ENCODE assay signal across 2 cellular contexts in the genomic region with DNA sequence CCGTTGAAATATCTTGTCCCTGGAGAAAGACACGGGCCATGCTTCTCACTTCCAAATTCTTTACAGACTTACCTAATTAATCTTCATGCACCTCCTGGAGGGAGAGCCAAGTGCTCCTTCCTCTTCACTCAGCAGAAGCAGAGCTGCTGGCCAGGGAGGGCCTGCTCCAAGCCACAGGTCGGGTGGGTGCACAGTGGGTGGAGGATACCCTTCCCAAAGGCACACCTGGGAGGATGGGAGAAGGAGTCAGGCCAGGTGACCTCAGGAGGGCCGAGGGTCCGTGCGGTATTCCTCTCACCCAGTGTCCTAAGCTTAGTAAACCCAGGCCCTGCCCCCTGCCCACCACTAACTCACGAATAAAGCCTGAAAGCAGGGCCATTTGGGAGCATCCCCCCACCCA.
TF ChIP-seq lines count a peak whose summit lies in the region.

No MANE protein-coding gene starts in this region.

TF ChIP-seq in WTC11, 78 proteins besides CTCF, POLR2A, EP300 and RAD21 (continues in another document):
- TF ChIP-seq, protein P1, sequence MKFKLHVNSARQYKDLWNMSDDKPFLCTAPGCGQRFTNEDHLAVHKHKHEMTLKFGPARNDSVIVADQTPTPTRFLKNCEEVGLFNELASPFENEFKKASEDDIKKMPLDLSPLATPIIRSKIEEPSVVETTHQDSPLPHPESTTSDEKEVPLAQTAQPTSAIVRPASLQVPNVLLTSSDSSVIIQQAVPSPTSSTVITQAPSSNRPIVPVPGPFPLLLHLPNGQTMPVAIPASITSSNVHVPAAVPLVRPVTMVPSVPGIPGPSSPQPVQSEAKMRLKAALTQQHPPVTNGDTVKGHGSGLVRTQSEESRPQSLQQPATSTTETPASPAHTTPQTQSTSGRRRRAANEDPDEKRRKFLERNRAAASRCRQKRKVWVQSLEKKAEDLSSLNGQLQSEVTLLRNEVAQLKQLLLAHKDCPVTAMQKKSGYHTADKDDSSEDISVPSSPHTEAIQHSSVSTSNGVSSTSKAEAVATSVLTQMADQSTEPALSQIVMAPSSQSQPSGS (CRISPR knock-in tag; IDR thresholded peaks at IDR 0.05; ENCODE audit: borderline replicate concordance, low read depth): no peak
- TF ChIP-seq, protein P2, sequence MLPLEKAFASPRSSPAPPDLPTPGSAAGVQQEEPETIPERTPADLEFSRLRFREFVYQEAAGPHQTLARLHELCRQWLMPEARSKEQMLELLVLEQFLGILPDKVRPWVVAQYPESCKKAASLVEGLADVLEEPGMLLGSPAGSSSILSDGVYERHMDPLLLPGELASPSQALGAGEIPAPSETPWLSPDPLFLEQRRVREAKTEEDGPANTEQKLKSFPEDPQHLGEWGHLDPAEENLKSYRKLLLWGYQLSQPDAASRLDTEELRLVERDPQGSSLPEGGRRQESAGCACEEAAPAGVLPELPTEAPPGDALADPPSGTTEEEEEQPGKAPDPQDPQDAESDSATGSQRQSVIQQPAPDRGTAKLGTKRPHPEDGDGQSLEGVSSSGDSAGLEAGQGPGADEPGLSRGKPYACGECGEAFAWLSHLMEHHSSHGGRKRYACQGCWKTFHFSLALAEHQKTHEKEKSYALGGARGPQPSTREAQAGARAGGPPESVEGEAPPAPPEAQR (CRISPR knock-in tag; IDR thresholded peaks at IDR 0.05): no peak
- TF ChIP-seq ELF4 (CRISPR knock-in tag; IDR thresholded peaks at IDR 0.05; ENCODE audit: low read depth): no peak
- TF ChIP-seq ZNF317 (CRISPR knock-in tag; IDR thresholded peaks at IDR 0.05; ENCODE audit: borderline replicate concordance, low read depth): no peak
- TF ChIP-seq, protein P3, sequence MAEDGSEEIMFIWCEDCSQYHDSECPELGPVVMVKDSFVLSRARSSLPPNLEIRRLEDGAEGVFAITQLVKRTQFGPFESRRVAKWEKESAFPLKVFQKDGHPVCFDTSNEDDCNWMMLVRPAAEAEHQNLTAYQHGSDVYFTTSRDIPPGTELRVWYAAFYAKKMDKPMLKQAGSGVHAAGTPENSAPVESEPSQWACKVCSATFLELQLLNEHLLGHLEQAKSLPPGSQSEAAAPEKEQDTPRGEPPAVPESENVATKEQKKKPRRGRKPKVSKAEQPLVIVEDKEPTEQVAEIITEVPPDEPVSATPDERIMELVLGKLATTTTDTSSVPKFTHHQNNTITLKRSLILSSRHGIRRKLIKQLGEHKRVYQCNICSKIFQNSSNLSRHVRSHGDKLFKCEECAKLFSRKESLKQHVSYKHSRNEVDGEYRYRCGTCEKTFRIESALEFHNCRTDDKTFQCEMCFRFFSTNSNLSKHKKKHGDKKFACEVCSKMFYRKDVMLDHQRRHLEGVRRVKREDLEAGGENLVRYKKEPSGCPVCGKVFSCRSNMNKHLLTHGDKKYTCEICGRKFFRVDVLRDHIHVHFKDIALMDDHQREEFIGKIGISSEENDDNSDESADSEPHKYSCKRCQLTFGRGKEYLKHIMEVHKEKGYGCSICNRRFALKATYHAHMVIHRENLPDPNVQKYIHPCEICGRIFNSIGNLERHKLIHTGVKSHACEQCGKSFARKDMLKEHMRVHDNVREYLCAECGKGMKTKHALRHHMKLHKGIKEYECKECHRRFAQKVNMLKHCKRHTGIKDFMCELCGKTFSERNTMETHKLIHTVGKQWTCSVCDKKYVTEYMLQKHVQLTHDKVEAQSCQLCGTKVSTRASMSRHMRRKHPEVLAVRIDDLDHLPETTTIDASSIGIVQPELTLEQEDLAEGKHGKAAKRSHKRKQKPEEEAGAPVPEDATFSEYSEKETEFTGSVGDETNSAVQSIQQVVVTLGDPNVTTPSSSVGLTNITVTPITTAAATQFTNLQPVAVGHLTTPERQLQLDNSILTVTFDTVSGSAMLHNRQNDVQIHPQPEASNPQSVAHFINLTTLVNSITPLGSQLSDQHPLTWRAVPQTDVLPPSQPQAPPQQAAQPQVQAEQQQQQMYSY (CRISPR knock-in tag; IDR thresholded peaks at IDR 0.05): no peak
- no peak for TF ChIP-seq NR3C1 (CRISPR knock-in tag; conservative IDR thresholded peaks at IDR 0.05; ENCODE audit: low read depth)
- no peak for TF ChIP-seq TCF7 (CRISPR knock-in tag; IDR thresholded peaks at IDR 0.05; ENCODE audit: low read depth)
- TF ChIP-seq ZNF396 (CRISPR knock-in tag; IDR thresholded peaks at IDR 0.05; ENCODE audit: borderline replicate concordance): no peak
- no peak for TF ChIP-seq OVOL2 (CRISPR knock-in tag; IDR thresholded peaks at IDR 0.05; ENCODE audit: borderline replicate concordance)
- TF ChIP-seq ZNF263 (CRISPR knock-in tag; IDR thresholded peaks at IDR 0.05; ENCODE audit: low read depth): no peak
- TF ChIP-seq CREM (CRISPR knock-in tag; IDR thresholded peaks at IDR 0.05): no peak
- TF ChIP-seq SMAD4 (CRISPR knock-in tag; IDR thresholded peaks at IDR 0.05): no peak
- TF ChIP-seq, protein P4, sequence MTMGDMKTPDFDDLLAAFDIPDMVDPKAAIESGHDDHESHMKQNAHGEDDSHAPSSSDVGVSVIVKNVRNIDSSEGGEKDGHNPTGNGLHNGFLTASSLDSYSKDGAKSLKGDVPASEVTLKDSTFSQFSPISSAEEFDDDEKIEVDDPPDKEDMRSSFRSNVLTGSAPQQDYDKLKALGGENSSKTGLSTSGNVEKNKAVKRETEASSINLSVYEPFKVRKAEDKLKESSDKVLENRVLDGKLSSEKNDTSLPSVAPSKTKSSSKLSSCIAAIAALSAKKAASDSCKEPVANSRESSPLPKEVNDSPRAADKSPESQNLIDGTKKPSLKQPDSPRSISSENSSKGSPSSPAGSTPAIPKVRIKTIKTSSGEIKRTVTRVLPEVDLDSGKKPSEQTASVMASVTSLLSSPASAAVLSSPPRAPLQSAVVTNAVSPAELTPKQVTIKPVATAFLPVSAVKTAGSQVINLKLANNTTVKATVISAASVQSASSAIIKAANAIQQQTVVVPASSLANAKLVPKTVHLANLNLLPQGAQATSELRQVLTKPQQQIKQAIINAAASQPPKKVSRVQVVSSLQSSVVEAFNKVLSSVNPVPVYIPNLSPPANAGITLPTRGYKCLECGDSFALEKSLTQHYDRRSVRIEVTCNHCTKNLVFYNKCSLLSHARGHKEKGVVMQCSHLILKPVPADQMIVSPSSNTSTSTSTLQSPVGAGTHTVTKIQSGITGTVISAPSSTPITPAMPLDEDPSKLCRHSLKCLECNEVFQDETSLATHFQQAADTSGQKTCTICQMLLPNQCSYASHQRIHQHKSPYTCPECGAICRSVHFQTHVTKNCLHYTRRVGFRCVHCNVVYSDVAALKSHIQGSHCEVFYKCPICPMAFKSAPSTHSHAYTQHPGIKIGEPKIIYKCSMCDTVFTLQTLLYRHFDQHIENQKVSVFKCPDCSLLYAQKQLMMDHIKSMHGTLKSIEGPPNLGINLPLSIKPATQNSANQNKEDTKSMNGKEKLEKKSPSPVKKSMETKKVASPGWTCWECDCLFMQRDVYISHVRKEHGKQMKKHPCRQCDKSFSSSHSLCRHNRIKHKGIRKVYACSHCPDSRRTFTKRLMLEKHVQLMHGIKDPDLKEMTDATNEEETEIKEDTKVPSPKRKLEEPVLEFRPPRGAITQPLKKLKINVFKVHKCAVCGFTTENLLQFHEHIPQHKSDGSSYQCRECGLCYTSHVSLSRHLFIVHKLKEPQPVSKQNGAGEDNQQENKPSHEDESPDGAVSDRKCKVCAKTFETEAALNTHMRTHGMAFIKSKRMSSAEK (CRISPR knock-in tag; IDR thresholded peaks at IDR 0.05; ENCODE audit: borderline replicate concordance): no peak
- TF ChIP-seq PRRX2 (CRISPR knock-in tag; IDR thresholded peaks at IDR 0.05): no peak
- TF ChIP-seq FOXK1 (CRISPR knock-in tag; IDR thresholded peaks at IDR 0.05): no peak

TF ChIP-seq in H1, 55 proteins besides CTCF, POLR2A, EP300 and RAD21:
- TF ChIP-seq TCF12 (IDR thresholded peaks at IDR 0.05; ENCODE audit: low read depth, low read length): no peak
- TF ChIP-seq ASH2L (IDR thresholded peaks at IDR 0.05; ENCODE audit: low read length): no peak
- no peak for TF ChIP-seq SIX5 (IDR thresholded peaks at IDR 0.05; ENCODE audit: low read depth, low read length)
- no peak for TF ChIP-seq RXRA (IDR thresholded peaks at IDR 0.05; ENCODE audit: insufficient read depth, low read depth, low read length)
- TF ChIP-seq PHF8 (conservative IDR thresholded peaks at IDR 0.05; ENCODE audit: low read depth, low read length): no peak
- no peak for TF ChIP-seq TBP (IDR thresholded peaks at IDR 0.05; ENCODE audit: low read depth, low read length)
- no peak for TF ChIP-seq MAFK (IDR thresholded peaks at IDR 0.05; ENCODE audit: low read depth, low read length)
- no peak for TF ChIP-seq CBX8 (IDR thresholded peaks at IDR 0.05; ENCODE audit: borderline replicate concordance, low read depth, low read length)
- TF ChIP-seq SIRT6 (IDR thresholded peaks at IDR 0.05; ENCODE audit: low read length): no peak
- no peak for TF ChIP-seq RBBP5 (IDR thresholded peaks at IDR 0.05; ENCODE audit: borderline replicate concordance, low read depth, low read length)
- TF ChIP-seq POU5F1 (IDR thresholded peaks at IDR 0.05; ENCODE audit: low read depth, low read length): no peak
- no peak for TF ChIP-seq JUN (IDR thresholded peaks at IDR 0.05; ENCODE audit: low read depth, low read length)
- no peak for TF ChIP-seq CBX5 (IDR thresholded peaks at IDR 0.05; ENCODE audit: low read depth, low read length)
- TF ChIP-seq BACH1 (IDR thresholded peaks at IDR 0.05; ENCODE audit: low read length): no peak
- TF ChIP-seq NRF1 (IDR thresholded peaks at IDR 0.05; ENCODE audit: low read depth, low read length): no peak
- no peak for TF ChIP-seq POLR2AphosphoS5 (IDR thresholded peaks at IDR 0.05; ENCODE audit: low read depth, low read length)
